ENCODE assay signal across 9 cellular contexts in genomic region chr6:35489995-35490791, GRCh38. TPM values are rescaled to one million over a fixed set of nuclear protein-coding genes. Genes with fewer than 3 reads are reported as not detected.
DNase-seq lines count a peak whose midpoint lies in the region; ATAC-seq, FAIRE-seq and TF ChIP-seq lines count a peak whose summit lies in the region.
"Had no signal": no experiment of that assay in that cellular context is flagged by ENCODE, and none has a peak within 500 bp of the region (broad histone marks: within the 10 kb centered on the region; RNA-seq: fewer than 3 reads in every experiment).

No MANE protein-coding gene starts in this region.

- POLR2A ChIA-PET in Caco-2 (lab: Charles Lee), result no interaction called here

- no peak for TF ChIP-seq CTCF in Caco-2 (IDR thresholded peaks at IDR 0.05; ENCODE audit: insufficient read depth in 1 of 2, low read depth in 1 of 2, low read length in 1 of 2, severe bottlenecking in 1 of 2, unreplicated experiment in 1 of 2)
- TF ChIP-seq CTCF in RWPE2 (IDR thresholded peaks at IDR 0.05; ENCODE audit: poor library complexity, severe bottlenecking), result no peak
- no peak for TF ChIP-seq CTCF in pancreas (IDR thresholded peaks at IDR 0.05)
- no peak for TF ChIP-seq CTCF in natural killer cell (IDR thresholded peaks at IDR 0.05)

- peaks cover 29% of the 10 kb centered on the region for H3K36me3 Mint-ChIP-seq in Caco-2 (ENCODE audit: insufficient read depth, unreplicated experiment)
- H3K36me3 Mint-ChIP-seq in natural killer cell, result no peaks in the 10 kb centered on the region
- H3K36me3 Mint-ChIP-seq in immature natural killer cell, result no peaks in the 10 kb centered on the region

- H3K4me1 ChIP-seq in Caco-2 (peaks cover 92% of the 10 kb centered on the region), RWPE2 (ENCODE audit: insufficient read depth, poor library complexity, severe bottlenecking) (peaks cover 68% of the 10 kb centered on the region), pancreas (peaks cover 0 to 12% (median 0%) of the 10 kb centered on the region in 3 donors)

- peak overlapping the region; percentile 58 for H3K4me3 Mint-ChIP-seq in Caco-2 (ENCODE audit: unreplicated experiment)
- no peak overlapping the region for H3K4me3 Mint-ChIP-seq in natural killer cell
- H3K4me3 Mint-ChIP-seq in immature natural killer cell, result no peak overlapping the region

- CTCF ChIA-PET in Caco-2 (lab: Charles Lee), result no interaction called here

- WGBS in pancreas, 2 donors, result 35 to 36% methylated on average over 22 to 28 of the region's 28 CpGs

- ATAC-seq in RWPE2 (ENCODE audit: low read depth), result no peak
- peak; percentile 79 for ATAC-seq in Right ventricle myocardium superior (ENCODE audit: poor library complexity)
- peak; percentile 13 to 60 (median 42) for ATAC-seq in pancreas
- no peak for ATAC-seq in HG02798 (IDR thresholded peaks at IDR 0.05; ENCODE audit: poor library complexity, unreplicated experiment)
- no peak for ATAC-seq in natural killer cell

- intact Hi-C loops in Caco-2 (cut with micrococcal nuclease; ENCODE audit: unreplicated experiment) (no loop called here), Right ventricle myocardium superior (cut with DNase I) (no loop called here), pancreas (cut with DNase I) (no loop called here), natural killer cell (cut with micrococcal nuclease) (no loop called here)

- H3K27me3 ChIP-seq in Caco-2 (replicated peaks; ENCODE audit: control insufficient read depth, insufficient read depth, low read length) (no peaks in the 10 kb centered on the region), RWPE2 (ENCODE audit: insufficient read depth, poor library complexity, severe bottlenecking) (no peaks in the 10 kb centered on the region), pancreas (no peaks in the 10 kb centered on the region)

- H3K27ac Mint-ChIP-seq in Caco-2 (ENCODE audit: unreplicated experiment), result peak overlapping the region; percentile 81
- no peak overlapping the region for H3K27ac Mint-ChIP-seq in natural killer cell
- no peak overlapping the region for H3K27ac Mint-ChIP-seq in immature natural killer cell

- H3K27ac ChIP-seq in RWPE2 (ENCODE audit: poor library complexity, severe bottlenecking), result peak overlapping the region; percentile 96
- no peak overlapping the region for H3K27ac ChIP-seq in pancreas
- H3K27ac ChIP-seq: neutrophil had no signal

- H3K9me3 ChIP-seq in Caco-2, result no peaks in the 10 kb centered on the region
- no peaks in the 10 kb centered on the region for H3K9me3 ChIP-seq in RWPE2 (ENCODE audit: severe bottlenecking)
- no peaks in the 10 kb centered on the region for H3K9me3 ChIP-seq in pancreas
- H3K9me3 ChIP-seq: neutrophil had no signal

- H3K36me3 ChIP-seq in Caco-2 (ENCODE audit: control insufficient read depth, insufficient read depth, low read length) (no peaks in the 10 kb centered on the region), RWPE2 (ENCODE audit: low read depth) (peaks cover under 1% of the 10 kb centered on the region; the same call in 1 of the 2 replicates), pancreas (no peaks in the 10 kb centered on the region)
- H3K36me3 ChIP-seq: neutrophil had no signal

- BruUV-seq in Caco-2 (replicated peaks; lab: Mats Ljungman, UMichigan), result no TSS peak

- H3K9me3 Mint-ChIP-seq in Caco-2 (ENCODE audit: unreplicated experiment) (no peaks in the 10 kb centered on the region), natural killer cell (no peaks in the 10 kb centered on the region), immature natural killer cell (no peaks in the 10 kb centered on the region)

- H3K4me3 ChIP-seq in Caco-2 (ENCODE audit: low read depth, low read length) (no peak overlapping the region), RWPE2 (ENCODE audit: severe bottlenecking) (no peak overlapping the region), pancreas (no peak overlapping the region)

- FAIRE-seq in pancreas (lab: Jason Lieb, UNC), result no peak

- no peaks in the 10 kb centered on the region for H3K27me3 Mint-ChIP-seq in Caco-2 (ENCODE audit: insufficient read depth, unreplicated experiment)
- H3K27me3 Mint-ChIP-seq in natural killer cell (ENCODE audit: low read depth in 2 of 2), result peaks cover 9 to 13% of the 10 kb centered on the region in 2 donors
- peaks cover 3 to 13% (median 6%) of the 10 kb centered on the region in 3 donors for H3K27me3 Mint-ChIP-seq in immature natural killer cell (ENCODE audit: low read depth in 3 of 3)

- DNase-seq in Caco-2, result no peak
- DNase-seq in RWPE2 (ENCODE audit: low spot score), result peak; percentile 69
- DNase-seq in Right ventricle myocardium superior, result peak; percentile 88
- peak in 5 of 6 donors; percentile 59 to 79 (median 72) for DNase-seq in pancreas
- DNase-seq in DMS53 (lab: John Stamatoyannopoulos, UW), result no peak
- DNase-seq in natural killer cell, result no peak
- DNase-seq in immature natural killer cell, result no peak

- peaks cover 60% of the 10 kb centered on the region for H3K4me1 Mint-ChIP-seq in Caco-2 (ENCODE audit: low read depth, unreplicated experiment)
- peaks cover 8 to 33% of the 10 kb centered on the region in 2 donors for H3K4me1 Mint-ChIP-seq in natural killer cell
- peaks cover 0 to 3% of the 10 kb centered on the region in 2 donors for H3K4me1 Mint-ChIP-seq in immature natural killer cell

RNA-seq across cellular contexts. Expression of gene TEAD3, which starts 6.7 kb away (rescaled TPM):
- total RNA-seq in Caco-2 (2022) (51.8 and 57.2 TPM in 2 replicates), Right ventricle myocardium superior (25.4 TPM), pancreas (10 to 100 TPM in 1 of 6 donors, 1 to 10 TPM in 5; 3.0 to 10.0 (median 4.1) TPM), natural killer cell (under 1 TPM in 1 of 3 donors, not detected in 2; 0.39 TPM)
- polyA plus RNA-seq in pancreas (1 to 10 TPM; 8.5 to 9.7 TPM), immature natural killer cell (not detected)

RNA-seq across cellular contexts. Expression of gene RPL10A, which starts 22.0 kb away (rescaled TPM):
- total RNA-seq in Caco-2 (2022) (1,082 and 1,106 TPM in 2 replicates), Right ventricle myocardium superior (535 TPM), pancreas (1,000 to 10,000 TPM in 1 of 6 donors, 100 to 1,000 TPM in 5; 474 to 1,265 (median 898) TPM), natural killer cell (100 to 1,000 TPM; 723 to 943 (median 942) TPM)
- polyA plus RNA-seq in pancreas (1,000 to 10,000 TPM in 1 of 2 donors, 100 to 1,000 TPM in 1; 429 to 1,039 TPM), immature natural killer cell (100 to 1,000 TPM; 419 to 805 (median 477) TPM)

RNA-seq across cellular contexts. Expression of gene TULP1, which starts 22.5 kb away (rescaled TPM):
- total RNA-seq in Caco-2 (2022) (not detected in 2 replicates), Right ventricle myocardium superior (not detected), pancreas (not detected), natural killer cell (not detected)
- polyA plus RNA-seq in pancreas (under 1 TPM in 1 of 2 donors, not detected in 1; 0.28 TPM), immature natural killer cell (not detected)

RNA-seq across cellular contexts. Expression of gene FANCE, which starts 38.1 kb away (rescaled TPM):
- total RNA-seq in Caco-2 (2022), result 10.5 and 12.4 TPM in 2 replicates
- 3.4 TPM for total RNA-seq in Right ventricle myocardium superior
- 1 to 10 TPM; 2.0 to 4.0 (median 2.7) TPM for total RNA-seq in pancreas
- 1 to 10 TPM; 1.7 to 2.1 TPM for polyA plus RNA-seq in pancreas
- total RNA-seq in natural killer cell, result 1 to 10 TPM; 2.2 to 3.2 (median 2.6) TPM
- 1 to 10 TPM; 2.2 to 5.4 (median 3.1) TPM for polyA plus RNA-seq in immature natural killer cell

Comparison
In these comparisons a context has a peak if more than half of its experiments do, and no peak if none do; other contexts are left out.
1. DNase-seq: peak in RWPE2 (single experiment), Right ventricle myocardium superior (single experiment) and pancreas (5 of 6); none in Caco-2 (0 of 2), DMS53 (single experiment), natural killer cell (single experiment) and immature natural killer cell (0 of 3).
2. ATAC-seq: peak in Right ventricle myocardium superior (single experiment) and pancreas (4 of 4); none in RWPE2 (single experiment), HG02798 (single experiment) and natural killer cell (0 of 3).